8 cellular contexts compared by ENCODE assay signal in genomic region chr9:126611592-126612328, GRCh38. TPM values are rescaled to one million over a fixed set of nuclear protein-coding genes. Genes with fewer than 3 reads are reported as not detected.
DNase-seq lines count a peak whose midpoint lies in the region; ATAC-seq, FAIRE-seq and TF ChIP-seq lines count a peak whose summit lies in the region.

No MANE protein-coding gene starts in this region.

- POLR2A ChIA-PET in A549 (lab: Yijun Ruan, JAX), result no interaction called here

- TF ChIP-seq RAD21 in A549 (conservative IDR thresholded peaks at IDR 0.05 in 1 of 2, IDR thresholded peaks at IDR 0.05 in 1 of 2) (peak; percentile 58 to 77), liver (IDR thresholded peaks at IDR 0.05) (peak; percentile 61 to 77)

- no peak overlapping the region; a peak in 1 of 6 replicates for H3K27ac ChIP-seq in A549
- H3K27ac ChIP-seq in coronary artery, result no peak overlapping the region
- H3K27ac ChIP-seq in liver (ENCODE audit: low read depth in 1 of 2, low read length in 2 of 2), result no peak overlapping the region

- no peak for FAIRE-seq in A549 (lab: Jason Lieb, UNC)
- peak; percentile 65 for FAIRE-seq in GM18507 (lab: Jason Lieb, UNC)

- 11% methylated on average over 16 of the region's 43 CpGs for WGBS in A549 (ENCODE audit: missing lambda C conversion rate)
- 2% methylated on average over 43 of the region's 43 CpGs for WGBS in liver

- TF ChIP-seq POLR2A in A549 (IDR thresholded peaks at IDR 0.05; ENCODE audit: low read length), result no peak

- no peaks in the 10 kb centered on the region for H3K9me3 ChIP-seq in A549
- no peaks in the 10 kb centered on the region for H3K9me3 ChIP-seq in liver (ENCODE audit: control insufficient read depth in 4 of 4, low read length in 3 of 4)

- DNase-seq in A549 (ENCODE audit: low read depth in 1 of 2, low spot score in 1 of 2), result peak; percentile 75 to 80
- peak; percentile 62 for DNase-seq in GM18507 (ENCODE audit: extremely low spot score, insufficient read length, low read depth)
- DNase-seq in NCI-H2171 treated with DMSO at 0.1 percent for 48 hours (lab: John Stamatoyannopoulos, UW), result peak; percentile 57
- peak; percentile 67 for DNase-seq in activated CD4-positive, alpha-beta T cell treated with anti-CD3 and anti-CD28 coated beads, Interleukin-2, amount 50 U/mL, for 1 hour
- DNase-seq in coronary artery (ENCODE audit: low spot score), result no peak
- DNase-seq in stimulated activated CD4-positive, alpha-beta T cell treated with anti-CD3 and anti-CD28 coated beads, TNF-alpha, amount 100 ng/mL, for 1 hour (ENCODE audit: low read depth in 3 of 3, low spot score in 1 of 3), result peak; percentile 21 to 67 (median 33)

- no peak for TF ChIP-seq EP300 in A549 (IDR thresholded peaks at IDR 0.05)

- H3K4me3 ChIP-seq in A549 (peak overlapping the region; percentile 79), coronary artery (peak overlapping the region; percentile 67), liver (ENCODE audit: low read depth in 1 of 3, low read length in 3 of 3) (no peak overlapping the region)

- peak; percentile 74 to 94 for ATAC-seq in A549
- no peak for ATAC-seq in GM19035 (IDR thresholded peaks at IDR 0.05; ENCODE audit: unreplicated experiment)

- CTCF ChIA-PET in A549 (lab: Yijun Ruan, JAX), result interaction anchor here (0.8 to 6.0 kb wide), 11 partner anchors 8 to 179 kb away, joined by 3 to 31 read pairs (median 4); no protein-coding TSS in a partner anchor

- no peak overlapping the region for H3K9ac ChIP-seq in liver (ENCODE audit: low read depth in 1 of 2, low read length in 2 of 2)

- no peaks in the 10 kb centered on the region for H3K36me3 ChIP-seq in liver (ENCODE audit: control insufficient read depth in 4 of 4, insufficient read depth in 3 of 4, low read depth in 1 of 4, low read length in 3 of 4)

- TF ChIP-seq CTCF in A549 (IDR thresholded peaks at IDR 0.05) (peak; percentile 76), coronary artery (IDR thresholded peaks at IDR 0.05) (peak; percentile 81), liver (IDR thresholded peaks at IDR 0.05; ENCODE audit: low read depth, low read length, missing input control) (peak; percentile 78)

- H3K4me2 ChIP-seq in A549, result peak overlapping the region; percentile 97

- peaks cover 4 to 40% (median 20%) of the 10 kb centered on the region in 4 donors for H3K27me3 ChIP-seq in liver (ENCODE audit: control insufficient read depth in 4 of 4, insufficient read depth in 4 of 4, low read length in 3 of 4)

- peaks cover 17% of the 10 kb centered on the region for H3K4me1 ChIP-seq in A549
- peaks cover 7 to 53% (median 30%) of the 10 kb centered on the region in 4 donors for H3K4me1 ChIP-seq in liver (ENCODE audit: control insufficient read depth in 4 of 4, insufficient read depth in 4 of 4, low read length in 3 of 4)

TF ChIP-seq in A549, 52 proteins besides CTCF, POLR2A, EP300 and RAD21:
- TF ChIP-seq, protein P1, sequence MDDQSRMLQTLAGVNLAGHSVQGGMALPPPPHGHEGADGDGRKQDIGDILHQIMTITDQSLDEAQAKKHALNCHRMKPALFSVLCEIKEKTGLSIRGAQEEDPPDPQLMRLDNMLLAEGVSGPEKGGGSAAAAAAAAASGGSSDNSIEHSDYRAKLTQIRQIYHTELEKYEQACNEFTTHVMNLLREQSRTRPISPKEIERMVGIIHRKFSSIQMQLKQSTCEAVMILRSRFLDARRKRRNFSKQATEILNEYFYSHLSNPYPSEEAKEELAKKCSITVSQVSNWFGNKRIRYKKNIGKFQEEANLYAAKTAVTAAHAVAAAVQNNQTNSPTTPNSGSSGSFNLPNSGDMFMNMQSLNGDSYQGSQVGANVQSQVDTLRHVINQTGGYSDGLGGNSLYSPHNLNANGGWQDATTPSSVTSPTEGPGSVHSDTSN (IDR thresholded peaks at IDR 0.05), result no peak
- peak; percentile 78 for TF ChIP-seq SMC3 (IDR thresholded peaks at IDR 0.05)

TF ChIP-seq in liver, 16 proteins besides CTCF, POLR2A, EP300 and RAD21:
- no peak for TF ChIP-seq ZBTB33 (IDR thresholded peaks at IDR 0.05)

RNA-seq across cellular contexts. Expression of gene LMX1B, which starts 2.0 kb away (rescaled TPM):
- polyA plus RNA-seq in A549 (2011; rRNA removed) (0.41 and 0.48 TPM in 2 replicates), A549 (2017; fragmentation: RNase III; extraction: RNeasy Plus Mini Kit Qiagen cat#74134 plus additional on column Dnase treatment) (0.56 to 0.98 TPM (median 0.57 TPM) in 3 replicates), liver (not detected)
- 0.99 and 1.5 TPM in 2 replicates for polyA plus RNA-seq in A549 (2012; cell fraction: cytosol; rRNA removed)
- polyA plus RNA-seq in A549 (2012; cell fraction: nucleus; rRNA removed), result 1.2 and 1.5 TPM in 2 replicates
- polyA minus RNA-seq in A549 (2011; rRNA and poly(A)+ RNA removed), result 0.37 and 0.49 TPM in 2 replicates
- not detected for total RNA-seq in liver

Comparison
In these comparisons a context has a peak if more than half of its experiments do, and no peak if none do; other contexts are left out.
1. H3K4me3 ChIP-seq: peak in A549 (single experiment) and coronary artery (single experiment); none in liver (0 of 3).
2. Peak in every context shown above with its lines, with median percentiles within 50 percentile points of each other: CTCF ChIP-seq.